In the genomic region with DNA sequence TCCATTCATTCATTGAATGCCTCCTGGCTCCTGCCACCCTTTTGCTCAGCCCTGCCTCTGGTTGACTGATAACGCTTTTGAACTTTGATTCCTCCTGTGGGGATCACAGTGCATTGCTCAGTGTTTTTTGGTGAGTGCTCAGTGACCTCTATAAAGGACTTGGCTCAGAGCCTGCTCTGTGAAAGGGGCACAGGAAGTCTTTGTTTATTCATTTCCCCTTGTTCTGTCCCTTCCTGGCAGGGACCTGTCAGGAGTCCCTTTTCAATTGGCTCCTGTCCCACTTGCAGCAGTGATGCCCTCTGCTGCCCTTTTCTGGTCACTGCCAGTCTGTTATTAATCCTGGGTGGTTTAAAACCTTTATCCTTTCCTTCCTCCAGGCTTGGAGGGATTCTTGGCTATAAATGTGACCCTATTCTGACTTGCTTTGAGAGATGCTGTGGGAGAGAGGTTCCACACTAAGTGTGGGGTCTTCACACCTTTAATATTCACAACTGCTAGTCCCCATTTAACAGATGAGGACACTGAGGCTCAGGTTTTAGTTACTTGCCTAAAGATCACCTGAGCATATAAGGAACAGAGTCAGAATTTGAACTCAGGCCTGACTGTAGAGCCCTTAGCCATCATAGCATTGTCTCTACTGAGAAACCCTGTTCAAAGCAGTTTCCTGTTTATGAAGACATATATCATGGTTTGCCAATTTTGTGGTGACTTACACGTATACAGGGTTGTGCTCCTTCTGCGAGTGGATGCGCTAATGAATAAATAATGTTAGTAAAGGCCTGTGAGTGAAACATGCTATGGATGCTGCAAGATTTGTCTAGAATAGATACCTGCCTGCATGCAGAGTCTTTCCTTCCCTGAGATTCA, we compare ENCODE assay signal across 8 cellular contexts. TPM values are rescaled to one million over a fixed set of nuclear protein-coding genes. Genes with fewer than 3 reads are reported as not detected.
DNase-seq lines count a peak whose midpoint lies in the region; ATAC-seq and TF ChIP-seq lines count a peak whose summit lies in the region.

No MANE protein-coding gene starts in this region.

- no peak overlapping the region for H3K4me3 ChIP-seq in GM06990 (replicated peaks; ENCODE audit: low read depth, low read length)

- no peaks in the 10 kb centered on the region for H3K27me3 ChIP-seq in GM06990 (replicated peaks; ENCODE audit: control insufficient read depth, insufficient read depth, low read length)

- TF ChIP-seq CTCF in GM06990 (IDR thresholded peaks at IDR 0.05; ENCODE audit: insufficient read depth, low read length, poor library complexity, severe bottlenecking) (peak; percentile 81), HFFc6 (IDR thresholded peaks at IDR 0.05) (peak; percentile 89)

- H3K36me3 Mint-ChIP-seq in HFFc6 (ENCODE audit: low read depth), result no peaks in the 10 kb centered on the region

- no peaks in the 10 kb centered on the region for H3K9me3 Mint-ChIP-seq in HFFc6

- H3K27ac ChIP-seq in cingulate gyrus (ENCODE audit: low read depth, low read length), result peak overlapping the region; percentile 34

- DNase-seq in GM06990 (ENCODE audit: extremely low read depth, insufficient read length) (no peak), HFFc6 (peak; percentile 67), NCI-H345 treated with DMSO at 0.1 percent for 48 hours (lab: John Stamatoyannopoulos, UW; ENCODE audit: unreplicated experiment) (peak; percentile 32), left kidney (ENCODE audit: low read depth, low spot score) (peak; percentile 79)
- DNase-seq in activated CD4-positive, CD25-positive, alpha-beta regulatory T cell treated with anti-CD3 and anti-CD28 coated beads, Interleukin-2, amount 50 U/mL, for 72 hours, result peak; percentile 61
- peak in 2 of 3 donors; percentile 33 to 36 for DNase-seq in stimulated activated CD4-positive, alpha-beta T cell treated with anti-CD3 and anti-CD28 coated beads, TNF-alpha, amount 100 ng/mL, for 1 hour (ENCODE audit: low read depth in 3 of 3, low spot score in 1 of 3)

- H3K4me3 Mint-ChIP-seq in HFFc6, result no peak overlapping the region

- ATAC-seq in HG03520 (IDR thresholded peaks at IDR 0.05; ENCODE audit: unreplicated experiment), result no peak

- H3K27ac Mint-ChIP-seq in HFFc6, result peak overlapping the region; percentile 52

- no peaks in the 10 kb centered on the region; the same call in 1 of the 2 replicates for H3K27me3 Mint-ChIP-seq in HFFc6 (ENCODE audit: insufficient read depth)

- peaks cover 59% of the 10 kb centered on the region for H3K4me1 Mint-ChIP-seq in HFFc6 (ENCODE audit: low read depth)

- H3K36me3 ChIP-seq in GM06990 (ENCODE audit: control insufficient read depth, insufficient read depth, low read length), result no peaks in the 10 kb centered on the region

RNA-seq across cellular contexts. Expression of gene TATDN2, which starts 23.2 kb away (rescaled TPM):
- total RNA-seq in HFFc6 (2021; fragmentation: NEBNext Ultra II Directional; extraction: Animal tissue kit (Norgen Biotek cat#: 25700)), result 10 to 100 TPM; 29.6 to 33.4 (median 30.7) TPM
